1 cellular context compared by ENCODE assay signal in the genomic region with DNA sequence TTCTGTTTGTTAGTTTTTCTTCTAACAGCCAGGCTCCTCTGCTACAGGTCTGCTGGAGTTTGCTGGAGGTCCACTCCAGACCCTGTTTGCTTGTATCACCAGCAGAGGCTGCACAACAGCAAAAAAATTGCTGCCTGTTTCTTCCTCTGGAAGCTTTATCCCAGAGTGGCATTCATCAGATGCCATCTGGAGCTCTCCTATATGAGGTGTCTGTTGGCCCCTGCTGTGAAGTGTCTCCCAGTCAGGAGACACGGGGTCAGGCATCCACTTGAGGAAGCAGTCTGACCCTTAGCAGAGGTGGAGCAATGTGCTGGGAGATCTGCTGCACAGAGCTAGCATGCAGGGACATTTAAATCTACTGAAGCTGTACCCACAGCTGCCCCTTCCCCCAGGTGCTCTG.
TF ChIP-seq lines count a peak whose summit lies in the region.

No MANE protein-coding gene starts in this region.

TF ChIP-seq in endothelial cell of umbilical vein, 7 proteins besides CTCF, POLR2A, EP300 and RAD21:
- TF ChIP-seq POLR2AphosphoS5 (IDR thresholded peaks at IDR 0.05; ENCODE audit: insufficient read depth, low read depth, low read length) (no peak), EZH2 (IDR thresholded peaks at IDR 0.05; ENCODE audit: borderline replicate concordance, low read depth, low read length, severe bottlenecking) (no peak), FOS (IDR thresholded peaks at IDR 0.05; ENCODE audit: borderline replicate concordance, insufficient read depth, low read length) (no peak), MYC (IDR thresholded peaks at IDR 0.05; ENCODE audit: low read depth, low read length) (no peak), JUN (IDR thresholded peaks at IDR 0.05; ENCODE audit: borderline replicate concordance, insufficient read depth, insufficient read length, low read depth) (no peak), GATA2 (IDR thresholded peaks at IDR 0.05; ENCODE audit: insufficient read depth, insufficient read length, low read depth, low read length) (no peak)
- TF ChIP-seq, protein P1, sequence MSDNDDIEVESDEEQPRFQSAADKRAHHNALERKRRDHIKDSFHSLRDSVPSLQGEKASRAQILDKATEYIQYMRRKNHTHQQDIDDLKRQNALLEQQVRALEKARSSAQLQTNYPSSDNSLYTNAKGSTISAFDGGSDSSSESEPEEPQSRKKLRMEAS (IDR thresholded peaks at IDR 0.05; ENCODE audit: insufficient read depth, insufficient read length), result no peak
TF ChIP-seq in endothelial cell of umbilical vein: peak in this region for 0.
